Comparison of ENCODE assay signal across 8 cellular contexts in the genomic region with DNA sequence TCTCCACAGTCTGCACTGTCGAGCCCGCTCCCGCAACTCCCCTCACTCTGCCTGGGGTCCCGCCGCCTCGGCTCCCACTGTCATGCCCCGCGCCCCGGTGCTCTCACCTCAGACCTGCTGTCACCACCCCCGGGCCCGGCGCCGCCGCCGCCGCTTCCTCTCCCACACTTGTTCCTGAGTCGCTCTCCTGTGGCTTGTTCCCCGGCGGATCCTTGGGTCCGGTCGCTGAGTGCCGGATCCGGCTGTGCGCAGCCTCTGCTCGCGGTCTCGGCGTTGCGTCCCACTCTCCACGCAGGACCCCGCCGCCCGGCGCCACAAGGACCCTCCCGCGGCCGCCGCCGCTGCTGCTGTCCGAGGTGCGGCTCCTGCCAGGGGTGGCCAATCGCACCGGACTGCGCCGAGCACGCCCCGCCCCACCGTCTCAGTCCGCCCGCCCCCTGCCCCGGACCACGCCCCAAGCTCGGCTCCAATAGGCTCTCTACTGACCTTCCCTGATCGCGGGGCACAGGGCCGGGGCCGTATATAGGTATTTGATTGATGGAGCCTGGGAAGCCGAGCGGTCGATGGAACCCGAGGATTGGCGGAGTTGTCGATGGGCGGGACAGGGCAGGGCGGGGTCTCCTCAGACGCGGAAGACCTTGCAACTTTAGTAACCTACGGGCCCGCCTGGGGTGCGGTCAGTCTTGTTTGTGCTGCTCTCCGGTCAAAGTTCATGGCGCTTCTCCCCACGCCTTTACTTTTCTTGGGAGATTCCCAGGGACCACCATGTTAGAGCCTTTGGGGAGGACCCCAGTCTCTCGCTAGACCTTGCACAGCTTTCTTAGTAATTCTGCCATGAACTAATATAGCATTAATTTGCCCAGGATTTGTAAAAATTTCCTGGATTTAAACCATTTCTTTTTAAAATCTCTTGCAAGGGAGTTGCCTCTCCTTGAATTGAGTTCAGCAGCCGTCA. TPM values are rescaled to one million over a fixed set of nuclear protein-coding genes. Genes with fewer than 3 reads are reported as not detected.
DNase-seq lines count a peak whose midpoint lies in the region; ATAC-seq, FAIRE-seq and TF ChIP-seq lines count a peak whose summit lies in the region.

Gene TAOK3 (minus strand): TSS at position 367 of the 955 bp plus-strand sequence. CDS start 117,340 bp downstream, outside the sequence.

- H3K9ac ChIP-seq in endothelial cell of umbilical vein (replicated peaks; ENCODE audit: extremely low read depth, insufficient read depth, low read length), result peak within 1 kb of the TSS; percentile 67

- FAIRE-seq in D721Med (lab: Jason Lieb, UNC) (no peak), endothelial cell of umbilical vein (lab: Jason Lieb, UNC) (peak; percentile 92)

- H3K4me1 ChIP-seq in OCI-LY7 (ENCODE audit: insufficient read depth, low read length, poor library complexity, severe bottlenecking) (peaks cover 27% of the 10 kb centered on the region), endothelial cell of umbilical vein (ENCODE audit: control insufficient read depth, extremely low read depth, insufficient read depth, low read length) (peaks cover 18% of the 10 kb centered on the region)

- no TSS peak for BruUV-seq in OCI-LY7 (replicated peaks; lab: Mats Ljungman, UMichigan)
- TSS peak; percentile 71 for BruUV-seq in endothelial cell of umbilical vein (replicated peaks; lab: Mats Ljungman, UMichigan)

- H3K9me3 ChIP-seq in OCI-LY7 (ENCODE audit: low read length), result no peaks in the 10 kb centered on the region
- no peaks in the 10 kb centered on the region for H3K9me3 ChIP-seq in endothelial cell of umbilical vein (replicated peaks; ENCODE audit: control insufficient read depth, insufficient read depth, low read length)

- H3K27me3 ChIP-seq in endothelial cell of umbilical vein (ENCODE audit: control insufficient read depth in 2 of 2, insufficient read depth in 2 of 2, low read length in 2 of 2), result no peaks in the 10 kb centered on the region

- no peaks in the 10 kb centered on the region for H3K9me1 ChIP-seq in endothelial cell of umbilical vein (replicated peaks; ENCODE audit: control insufficient read depth, extremely low read depth, insufficient read depth, low read length)

- H3K79me2 ChIP-seq in OCI-LY7 (ENCODE audit: insufficient read depth, low read depth, low read length) (peaks cover 12% of the 10 kb centered on the region), endothelial cell of umbilical vein (ENCODE audit: control insufficient read depth, insufficient read depth, low read length) (peaks cover 45% of the 10 kb centered on the region)

- H4K20me1 ChIP-seq in OCI-LY7 (ENCODE audit: insufficient read depth, low read length), result no peaks in the 10 kb centered on the region
- H4K20me1 ChIP-seq in endothelial cell of umbilical vein (replicated peaks; ENCODE audit: control insufficient read depth, extremely low read depth, insufficient read depth, low read length), result no peaks in the 10 kb centered on the region

- TF ChIP-seq CTCF in D721Med (IDR thresholded peaks at IDR 0.05; ENCODE audit: insufficient read depth, missing control alignments) (no peak), OCI-LY7 (conservative IDR thresholded peaks at IDR 0.05; ENCODE audit: low read length) (no peak), endothelial cell of umbilical vein (IDR thresholded peaks at IDR 0.05; ENCODE audit: extremely low read depth in 1 of 2, insufficient read depth in 1 of 2, low read depth in 1 of 2, low read length in 2 of 2) (no peak)

- CTCF ChIA-PET in OCI-LY7 (lab: Charles Lee; ENCODE audit: unreplicated experiment) (interaction anchor here (0.6 to 1.2 kb wide), 3 partner anchors 191 to 450 kb away, joined by 3 to 10 read pairs (median 8); no protein-coding TSS in a partner anchor), endothelial cell of umbilical vein (lab: Charles Lee) (interaction anchor here (1.0 to 7.1 kb wide), 4 partner anchors 17 to 252 kb away, joined by 4 to 262 read pairs (median 4); no protein-coding TSS in a partner anchor)

- POLR2A ChIA-PET in OCI-LY7 (lab: Charles Lee) (interaction anchor here (0.7 to 1.8 kb wide), 7 partner anchors 10 to 190 kb away, joined by 3 to 12 read pairs (median 5); no protein-coding TSS in a partner anchor), endothelial cell of umbilical vein (lab: Charles Lee) (interaction anchor here (0.6 to 1.0 kb wide), 7 partner anchors 8 to 957 kb away, joined by 3 to 6 read pairs (median 4); no protein-coding TSS in a partner anchor)

- H3K9me2 ChIP-seq in OCI-LY7 (ENCODE audit: insufficient read depth, low read length), result no peaks in the 10 kb centered on the region

- peak within 1 kb of the TSS; percentile 97 for H3K4me3 ChIP-seq in OCI-LY7 (ENCODE audit: low read depth, low read length, poor library complexity, severe bottlenecking)
- peak within 1 kb of the TSS; percentile 78 to 95 (median 79) for H3K4me3 ChIP-seq in endothelial cell of umbilical vein (replicated peaks in 1 of 3; ENCODE audit: insufficient read depth in 1 of 3, low read depth in 1 of 3, low read length in 3 of 3)

- DNase-seq in D721Med (ENCODE audit: insufficient read length, low spot score) (peak; percentile 74), HuH-7.5 (ENCODE audit: low spot score) (peak; percentile 81), OCI-LY7 (ENCODE audit: low spot score) (peak; percentile 98), activated T-cell treated with anti-CD3 and anti-CD28 coated beads for 1 hour (ENCODE audit: low read depth) (peak; percentile 95), endothelial cell of umbilical vein (ENCODE audit: low read depth, low spot score) (peak; percentile 98), middle frontal gyrus (ENCODE audit: extremely low spot score, low spot score) (peak; percentile 98)
- peak; percentile 93 to 95 for DNase-seq in stimulated activated CD8-positive, alpha-beta memory T cell treated with anti-CD3 and anti-CD28 coated beads, Interleukin-2, amount 100 ng/mL, for 48 hours (ENCODE audit: low read depth in 2 of 2)

- peak; percentile 97 for TF ChIP-seq POLR2A in endothelial cell of umbilical vein (IDR thresholded peaks at IDR 0.05; ENCODE audit: low read depth, low read length)

- intact Hi-C loops in OCI-LY7 (cut with micrococcal nuclease; ENCODE audit: unreplicated experiment), result loop anchor here (5.0 kb wide), 2 partner anchors 136 to 236 kb away; partner anchors contain the start of gene PEBP1
- intact Hi-C loops in endothelial cell of umbilical vein (cut with micrococcal nuclease), result loop anchor here (1.0 to 10.0 kb wide), 4 partner anchors 14 to 688 kb away; no protein-coding TSS in a partner anchor

- dilution Hi-C loops in endothelial cell of umbilical vein (cut with MboI; ENCODE audit: extremely low pct_ligation_motif_present, low sequenced_read_pairs), result no loop called here

- peak; percentile 81 for ATAC-seq in GM21526 (IDR thresholded peaks at IDR 0.05; ENCODE audit: low FRiP score, unreplicated experiment)

- H3K27ac ChIP-seq in OCI-LY7 (ENCODE audit: low read depth, low read length, poor library complexity, severe bottlenecking) (no peak within 1 kb of the TSS), endothelial cell of umbilical vein (ENCODE audit: insufficient read depth, low read depth, low read length) (peak within 1 kb of the TSS; percentile 17)

- H2AFZ ChIP-seq in OCI-LY7 (ENCODE audit: low read length) (peak within 1 kb of the TSS; percentile 75), endothelial cell of umbilical vein (ENCODE audit: low read depth, low read length) (peak within 1 kb of the TSS; percentile 76)

- H3K36me3 ChIP-seq in OCI-LY7 (ENCODE audit: insufficient read depth, low read length) (no peaks in the 10 kb centered on the region), endothelial cell of umbilical vein (ENCODE audit: control insufficient read depth in 2 of 2, extremely low read depth in 1 of 2, insufficient read depth in 2 of 2, low read length in 2 of 2) (no peaks in the 10 kb centered on the region)

- peak within 1 kb of the TSS; percentile 100 for H3K4me2 ChIP-seq in OCI-LY7 (ENCODE audit: low read length)
- peak within 1 kb of the TSS; percentile 90 for H3K4me2 ChIP-seq in endothelial cell of umbilical vein (ENCODE audit: insufficient read depth, low read length)

TF ChIP-seq in endothelial cell of umbilical vein, 7 proteins besides CTCF, POLR2A, EP300 and RAD21:
- TF ChIP-seq GATA2 (IDR thresholded peaks at IDR 0.05; ENCODE audit: insufficient read depth, insufficient read length, low read depth, low read length), result no peak
- TF ChIP-seq POLR2AphosphoS5 (IDR thresholded peaks at IDR 0.05; ENCODE audit: insufficient read depth, low read depth, low read length), result peak; percentile 84

RNA-seq across cellular contexts. Expression of gene TAOK3, which starts in this region (rescaled TPM):
- total RNA-seq in OCI-LY7 (2014; rRNA removed; shearing (Covaris generic)), result 30.7 and 48.4 TPM in 2 replicates
- total RNA-seq in OCI-LY7 (2022) (56.0 and 56.9 TPM in 2 replicates), endothelial cell of umbilical vein (23.1 and 28.9 TPM in 2 replicates)
- 7.6 and 11.3 TPM in 2 replicates for polyA plus RNA-seq in endothelial cell of umbilical vein
- 16.0 and 16.1 TPM in 2 replicates for polyA plus RNA-seq in endothelial cell of umbilical vein (2011; cell fraction: cytosol; rRNA removed)
- polyA plus RNA-seq in endothelial cell of umbilical vein (2011; cell fraction: nucleus; rRNA removed), result 32.4 and 40.3 TPM in 2 replicates
- 33.8 and 43.3 TPM in 2 replicates for polyA plus RNA-seq in endothelial cell of umbilical vein (2012)
- polyA minus RNA-seq in endothelial cell of umbilical vein, result 52.6 and 59.0 TPM in 2 replicates
- polyA minus RNA-seq in endothelial cell of umbilical vein (2011; cell fraction: cytosol; rRNA and poly(A)+ RNA removed), result 6.0 TPM
- 38.0 and 52.2 TPM in 2 replicates for polyA minus RNA-seq in endothelial cell of umbilical vein (2011; cell fraction: nucleus; rRNA and poly(A)+ RNA removed)
